8 cellular contexts compared by ENCODE assay signal in the genomic region with DNA sequence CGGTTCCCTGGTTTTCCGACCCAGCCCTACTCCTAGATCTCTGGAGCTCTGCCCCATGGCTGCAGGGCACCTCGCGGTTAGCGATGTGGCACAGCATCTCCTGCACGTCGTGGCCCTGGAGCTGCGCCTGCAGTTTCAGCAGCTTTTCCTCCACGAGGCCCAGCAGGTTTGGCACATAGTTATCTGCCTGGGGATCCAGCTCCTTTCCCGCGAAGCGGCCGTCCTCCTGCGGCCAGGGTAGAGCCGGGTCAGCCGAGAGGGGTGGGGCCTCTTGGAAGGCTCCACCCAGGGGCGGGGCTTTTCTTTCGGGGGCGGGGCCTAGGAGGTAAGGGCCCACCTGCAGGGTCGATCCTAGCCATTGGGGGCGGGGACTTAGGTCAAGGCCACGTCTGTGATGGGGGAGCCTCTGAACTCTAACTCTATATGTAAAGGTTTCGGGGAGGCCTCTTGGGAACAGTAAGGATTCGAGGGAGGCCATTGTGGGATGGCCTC. TPM values are rescaled to one million over a fixed set of nuclear protein-coding genes. Genes with fewer than 3 reads are reported as not detected.
A peak's percentile ranks its signal among the peaks of the same experiment; 100 is the strongest.
DNase-seq lines count a peak whose midpoint lies in the region; ATAC-seq and TF ChIP-seq lines count a peak whose summit lies in the region.

No MANE protein-coding gene starts in this region.

- H3K27me3 ChIP-seq in GM23338 (ENCODE audit: insufficient read depth) (peaks cover 45% of the 10 kb centered on the region), colonic mucosa (peaks cover 47% of the 10 kb centered on the region)
- peaks cover 9 to 36% of the 10 kb centered on the region in 2 donors for H3K27me3 ChIP-seq in naive thymus-derived CD4-positive, alpha-beta T cell (ENCODE audit: control insufficient read depth in 2 of 2, insufficient read depth in 2 of 2, low read length in 2 of 2)

- CTCF ChIA-PET in T-cell (lab: Charles Lee): interaction anchor here (0.6 to 1.7 kb wide), 5 partner anchors 14 to 296 kb away, joined by 3 to 9 read pairs (median 6); a partner anchor contains a TSS
- CTCF ChIA-PET in naive thymus-derived CD4-positive, alpha-beta T cell (lab: Charles Lee): interaction anchor here (1.2 kb wide), 2 partner anchors 14 to 41 kb away, joined by 4 to 5 read pairs; a partner anchor contains a TSS

- ATAC-seq in GM23338 (peak; percentile 20), T-cell (replicated peaks in 1 of 4) (peak; percentile 27 to 57 (median 39)), HG02870 (IDR thresholded peaks at IDR 0.05; ENCODE audit: unreplicated experiment) (no peak), HG03520 (IDR thresholded peaks at IDR 0.05; ENCODE audit: unreplicated experiment) (no peak)
- ATAC-seq in naive thymus-derived CD4-positive, alpha-beta T cell: peak; percentile 62

- H3K9me3 ChIP-seq in colonic mucosa: no peaks in the 10 kb centered on the region
- H3K9me3 ChIP-seq in naive thymus-derived CD4-positive, alpha-beta T cell (ENCODE audit: control insufficient read depth in 2 of 3, low read length in 3 of 3): no peaks in the 10 kb centered on the region

- H3K9me2 ChIP-seq in GM23338 (ENCODE audit: insufficient read depth): no peaks in the 10 kb centered on the region

- H3K36me3 ChIP-seq in GM23338 (ENCODE audit: insufficient read depth): no peaks in the 10 kb centered on the region
- no peaks in the 10 kb centered on the region for H3K36me3 ChIP-seq in colonic mucosa
- H3K36me3 ChIP-seq in naive thymus-derived CD4-positive, alpha-beta T cell (ENCODE audit: control insufficient read depth in 2 of 3, insufficient read depth in 3 of 3, low read length in 3 of 3): no peaks in the 10 kb centered on the region

- H3K36me3 Mint-ChIP-seq in GM23338 (ENCODE audit: low read depth): peaks cover under 1% of the 10 kb centered on the region; the same call in 1 of the 3 replicates
- H3K36me3 Mint-ChIP-seq in T-cell: no peaks in the 10 kb centered on the region
- no peaks in the 10 kb centered on the region for H3K36me3 Mint-ChIP-seq in naive thymus-derived CD4-positive, alpha-beta T cell

- H3K4me2 ChIP-seq in GM23338: peak overlapping the region; percentile 100

- no peaks in the 10 kb centered on the region for H3K79me2 ChIP-seq in GM23338 (replicated peaks; ENCODE audit: insufficient read depth)

- peak; percentile 77 for DNase-seq in DMS53 (lab: John Stamatoyannopoulos, UW)
- peak; percentile 94 for DNase-seq in GM23338 (ENCODE audit: low spot score)
- DNase-seq in T-cell: peak in 13 of 34 experiments; percentile 14 to 41 (median 21)
- DNase-seq in colonic mucosa: peak; percentile 76
- DNase-seq in naive thymus-derived CD4-positive, alpha-beta T cell: peak in 7 of 9 donors; percentile 23 to 62 (median 36)
- DNase-seq in cerebellar nuclear complex (lab: John Stamatoyannopoulos, UW): no peak

- intact Hi-C loops in colonic mucosa (cut with DNase I): no loop called here
- intact Hi-C loops in naive thymus-derived CD4-positive, alpha-beta T cell (cut with micrococcal nuclease): loop anchor here (1.0 to 2.0 kb wide), 3 partner anchors 14 to 41 kb away; a partner anchor contains a TSS

- H3K27ac ChIP-seq in GM23338 (ENCODE audit: low read depth) (peak overlapping the region; percentile 63; the same call in 1 of the 2 replicates), colonic mucosa (no peak overlapping the region)
- no peak overlapping the region for H3K27ac ChIP-seq in naive thymus-derived CD4-positive, alpha-beta T cell (ENCODE audit: low read depth, low read length)

- H3K9me3 Mint-ChIP-seq in GM23338 (peaks cover 2% of the 10 kb centered on the region; the same call in 1 of the 3 replicates), T-cell (no peaks in the 10 kb centered on the region)
- peaks cover 0 to 3% (median 0%) of the 10 kb centered on the region in 11 donors for H3K9me3 Mint-ChIP-seq in naive thymus-derived CD4-positive, alpha-beta T cell

- H3K27me3 Mint-ChIP-seq in GM23338 (ENCODE audit: insufficient read depth, low read depth, poor library complexity) (peaks cover 46% of the 10 kb centered on the region), T-cell (peaks cover 43 to 57% of the 10 kb centered on the region in 2 donors)
- peaks cover 34 to 70% (median 48%) of the 10 kb centered on the region in 5 donors for H3K27me3 Mint-ChIP-seq in naive thymus-derived CD4-positive, alpha-beta T cell

- peaks cover 33% of the 10 kb centered on the region for H3K4me1 ChIP-seq in GM23338 (ENCODE audit: insufficient read depth)
- H3K4me1 ChIP-seq in colonic mucosa: peaks cover 4% of the 10 kb centered on the region
- peaks cover 14 to 40% of the 10 kb centered on the region in 2 donors for H3K4me1 ChIP-seq in naive thymus-derived CD4-positive, alpha-beta T cell (ENCODE audit: control insufficient read depth in 2 of 2, insufficient read depth in 2 of 2, low read length in 2 of 2)

- H3K4me3 ChIP-seq in GM23338: peak overlapping the region; percentile 90
- peak overlapping the region; percentile 29 for H3K4me3 ChIP-seq in colonic mucosa
- peak overlapping the region; percentile 47 for H3K4me3 ChIP-seq in naive thymus-derived CD4-positive, alpha-beta T cell (ENCODE audit: low read length)

- POLR2A ChIA-PET in T-cell (lab: Charles Lee): interaction anchor here in 1 of 2 donors (0.6 kb wide), 1 partner anchor 173 kb away, joined by 14 read pairs; no protein-coding TSS in a partner anchor
- POLR2A ChIA-PET in naive thymus-derived CD4-positive, alpha-beta T cell (lab: Charles Lee): interaction anchor here (0.6 to 5.4 kb wide), 4 partner anchors 9 to 47 kb away, joined by 3 to 31 read pairs (median 6); a partner anchor contains a TSS

- H3K4me1 Mint-ChIP-seq in GM23338 (peaks cover 18% of the 10 kb centered on the region), T-cell (peaks cover 33 to 44% (median 38%) of the 10 kb centered on the region in 3 donors)
- peaks cover 27 to 45% (median 36%) of the 10 kb centered on the region in 7 donors for H3K4me1 Mint-ChIP-seq in naive thymus-derived CD4-positive, alpha-beta T cell

- TF ChIP-seq CTCF in GM23338 (conservative IDR thresholded peaks at IDR 0.05; ENCODE audit: low read depth in 2 of 2) (no peak), colonic mucosa (IDR thresholded peaks at IDR 0.05) (no peak)

- peak overlapping the region; percentile 82 for H3K4me3 Mint-ChIP-seq in GM23338
- peak overlapping the region; percentile 55 to 80 (median 56) for H3K4me3 Mint-ChIP-seq in T-cell
- peak overlapping the region; percentile 66 to 85 (median 78) for H3K4me3 Mint-ChIP-seq in naive thymus-derived CD4-positive, alpha-beta T cell

- peaks cover 23% of the 10 kb centered on the region for H3F3A ChIP-seq in GM23338 (replicated peaks; ENCODE audit: low read depth)

- no peaks in the 10 kb centered on the region for H4K20me1 ChIP-seq in GM23338 (replicated peaks; ENCODE audit: insufficient read depth)

- peak overlapping the region; percentile 92 for H2AFZ ChIP-seq in GM23338

- H3K27ac Mint-ChIP-seq in GM23338 (peak overlapping the region; percentile 93), T-cell (peak overlapping the region in 1 of 2 donors; percentile 49)
- H3K27ac Mint-ChIP-seq in naive thymus-derived CD4-positive, alpha-beta T cell: peak overlapping the region in 2 of 9 donors; percentile 21 to 41

- no peak overlapping the region for H3K9ac ChIP-seq in colonic mucosa (ENCODE audit: low read depth in 2 of 2, low read length in 2 of 2)

RNA-seq across cellular contexts. Expression of a gene that starts 2.5 kb away (rescaled TPM):
- total RNA-seq in GM23338 (2014; rRNA removed; shearing (Covaris generic)): 46.8 and 49.4 TPM in 2 replicates
- 48.8 and 49.2 TPM in 2 replicates for polyA plus RNA-seq in GM23338 (2016; fragmentation: Nextera tagmentation; extraction: Ambion mirVana)
- under 1 TPM in 3 of 5 donors, not detected in 2; 0.22 to 0.72 (median 0.50) TPM for total RNA-seq in T-cell
- total RNA-seq in colonic mucosa: 10 to 100 TPM; 13.8 to 32.7 TPM
- not detected for total RNA-seq in naive thymus-derived CD4-positive, alpha-beta T cell
- polyA plus RNA-seq in naive thymus-derived CD4-positive, alpha-beta T cell: not detected

RNA-seq across cellular contexts. Expression of a gene that starts 13.3 kb away (rescaled TPM):
- total RNA-seq in GM23338 (2014; rRNA removed; shearing (Covaris generic)): 0.54 and 1.5 TPM in 2 replicates
- polyA plus RNA-seq in GM23338 (2016; fragmentation: Nextera tagmentation; extraction: Ambion mirVana): 6.1 TPM in 2 replicates
- total RNA-seq in T-cell: under 1 TPM in 1 of 5 donors, not detected in 4; 0.20 TPM
- under 1 TPM in 1 of 2 donors, not detected in 1; 0.22 TPM for total RNA-seq in colonic mucosa
- total RNA-seq in naive thymus-derived CD4-positive, alpha-beta T cell: not detected
- polyA plus RNA-seq in naive thymus-derived CD4-positive, alpha-beta T cell: not detected

RNA-seq across cellular contexts. Expression of a gene that starts 13.8 kb away (rescaled TPM):
- total RNA-seq in GM23338 (2014; rRNA removed; shearing (Covaris generic)): 107 and 130 TPM in 2 replicates
- polyA plus RNA-seq in GM23338 (2016; fragmentation: Nextera tagmentation; extraction: Ambion mirVana): 85.3 and 90.3 TPM in 2 replicates
- total RNA-seq in T-cell: 100 to 1,000 TPM; 248 to 382 (median 334) TPM
- 100 to 1,000 TPM; 308 to 434 TPM for total RNA-seq in colonic mucosa
- total RNA-seq in naive thymus-derived CD4-positive, alpha-beta T cell: 100 to 1,000 TPM; 254 to 332 (median 288) TPM
- 10 to 100 TPM; 30.6 to 53.9 TPM for polyA plus RNA-seq in naive thymus-derived CD4-positive, alpha-beta T cell

RNA-seq across cellular contexts. Expression of a gene that starts 37.5 kb away (rescaled TPM):
- total RNA-seq in GM23338 (2014; rRNA removed; shearing (Covaris generic)): 6.8 and 12.0 TPM in 2 replicates
- polyA plus RNA-seq in GM23338 (2016; fragmentation: Nextera tagmentation; extraction: Ambion mirVana): 9.1 and 9.2 TPM in 2 replicates
- total RNA-seq in T-cell: 10 to 100 TPM in 1 of 5 donors, 1 to 10 TPM in 4; 5.9 to 11.0 (median 6.7) TPM
- 1 to 10 TPM; 2.8 to 5.8 TPM for total RNA-seq in colonic mucosa
- 1 to 10 TPM; 5.1 to 9.5 (median 8.4) TPM for total RNA-seq in naive thymus-derived CD4-positive, alpha-beta T cell
- 10 to 100 TPM in 1 of 2 donors, 1 to 10 TPM in 1; 5.9 to 14.8 TPM for polyA plus RNA-seq in naive thymus-derived CD4-positive, alpha-beta T cell

RNA-seq across cellular contexts. Expression of a gene that starts 47.2 kb away (rescaled TPM):
- total RNA-seq in GM23338 (2014; rRNA removed; shearing (Covaris generic)): 2.1 and 4.1 TPM in 2 replicates
- polyA plus RNA-seq in GM23338 (2016; fragmentation: Nextera tagmentation; extraction: Ambion mirVana): 6.1 and 6.6 TPM in 2 replicates
- total RNA-seq in T-cell: 1 to 10 TPM; 1.6 to 5.5 (median 4.3) TPM
- 1 to 10 TPM; 3.0 to 4.6 TPM for total RNA-seq in colonic mucosa
- total RNA-seq in naive thymus-derived CD4-positive, alpha-beta T cell: 1 to 10 TPM; 3.4 to 4.2 (median 4.0) TPM
- 1 to 10 TPM; 5.9 to 7.3 TPM for polyA plus RNA-seq in naive thymus-derived CD4-positive, alpha-beta T cell

Comparison
In these comparisons a context has a peak if more than half of its experiments do, and no peak if none do; other contexts are left out.
1. DNase-seq: peak in DMS53 (single experiment), GM23338 (single experiment), colonic mucosa (single experiment) and naive thymus-derived CD4-positive, alpha-beta T cell (7 of 9); none in cerebellar nuclear complex (0 of 2).
2. ATAC-seq: peak in GM23338 (single experiment), T-cell (4 of 4) and naive thymus-derived CD4-positive, alpha-beta T cell (single experiment); none in HG02870 (single experiment) and HG03520 (single experiment).
3. H3K4me3 ChIP-seq: peak in every context shown above with its lines; median percentile 90 in GM23338; 47 in naive thymus-derived CD4-positive, alpha-beta T cell; 29 in colonic mucosa.
4. RNA of a gene that starts 2.5 kb away (total RNA-seq): 46.8 to 49.4 TPM in GM23338 and 13.8 to 32.7 TPM in colonic mucosa; 0.22 to 0.72 TPM in T-cell and not detected in naive thymus-derived CD4-positive, alpha-beta T cell; every median in the first group is over 4 times any median in the second.
5. Peak in every context shown above with its lines, with median percentiles within 50 percentile points of each other: H3K4me3 Mint-ChIP-seq.